11 cellular contexts compared by ENCODE assay signal in the genomic region with DNA sequence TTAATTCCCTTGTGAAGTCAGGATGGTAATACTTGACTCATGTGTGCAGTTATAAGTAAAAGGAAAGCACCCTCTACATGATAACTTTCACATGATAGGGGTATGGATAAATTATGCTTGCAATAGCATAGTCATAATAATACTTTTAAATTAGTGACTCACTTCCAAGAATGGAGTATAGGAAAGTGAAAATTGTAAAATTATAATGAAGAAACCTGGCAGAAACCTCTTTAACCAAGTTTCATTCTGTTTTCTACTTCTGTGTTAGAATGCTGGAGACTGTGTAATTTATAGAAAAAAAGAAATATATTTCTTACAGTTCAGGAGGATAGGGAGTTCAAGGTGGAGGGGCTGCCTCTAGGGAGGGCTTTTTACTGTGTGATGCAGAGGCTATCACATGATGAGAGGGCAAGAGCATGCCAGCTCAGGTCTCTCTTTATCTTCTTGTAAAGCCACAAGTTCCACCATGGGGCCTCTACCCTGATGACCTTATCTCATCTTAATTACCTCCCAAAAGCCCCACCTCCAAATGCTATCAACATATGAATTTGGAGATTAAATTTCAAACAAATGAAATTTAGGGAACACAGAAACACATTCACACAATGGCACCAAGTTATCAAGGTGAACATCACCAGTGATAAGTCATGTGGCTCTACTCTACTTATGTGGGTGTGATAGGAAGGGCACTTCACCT. TPM values are rescaled to one million over a fixed set of nuclear protein-coding genes. Genes with fewer than 3 reads are reported as not detected.
DNase-seq lines count a peak whose midpoint lies in the region; ATAC-seq, FAIRE-seq and TF ChIP-seq lines count a peak whose summit lies in the region.
"Had no signal": no experiment of that assay in that cellular context is flagged by ENCODE, and none has a peak within 500 bp of the region (broad histone marks: within the 10 kb centered on the region; RNA-seq: fewer than 3 reads in every experiment).

No MANE protein-coding gene starts in this region.

- no peaks in the 10 kb centered on the region for H3K36me3 Mint-ChIP-seq in activated T-helper 17 cell treated with anti-CD3 and anti-CD28 coated beads, Interleukin-2, amount 50 U/mL, for 72 hours (ENCODE audit: low read depth)

- H3K4me3 ChIP-seq in gastroesophageal sphincter: no peak overlapping the region
- H3K4me3 ChIP-seq: vagina had no signal

- H3K27me3 Mint-ChIP-seq in activated T-helper 17 cell treated with anti-CD3 and anti-CD28 coated beads, Interleukin-2, amount 50 U/mL, for 72 hours: peaks cover 4% of the 10 kb centered on the region

- H3K9me3 ChIP-seq in gastroesophageal sphincter: no peaks in the 10 kb centered on the region
- H3K9me3 ChIP-seq: vagina had no signal

- no peak overlapping the region for H3K4me3 Mint-ChIP-seq in activated T-helper 17 cell treated with anti-CD3 and anti-CD28 coated beads, Interleukin-2, amount 50 U/mL, for 72 hours

- no peak for FAIRE-seq in RCC 7860 (lab: Jason Lieb, UNC)
- FAIRE-seq: kidney had no signal

- H3K27ac Mint-ChIP-seq in activated T-helper 17 cell treated with anti-CD3 and anti-CD28 coated beads, Interleukin-2, amount 50 U/mL, for 72 hours: no peak overlapping the region

- no peaks in the 10 kb centered on the region for H3K4me1 Mint-ChIP-seq in activated T-helper 17 cell treated with anti-CD3 and anti-CD28 coated beads, Interleukin-2, amount 50 U/mL, for 72 hours

- TF ChIP-seq CTCF in gastroesophageal sphincter (IDR thresholded peaks at IDR 0.05): no peak

- H3K27ac ChIP-seq in gastroesophageal sphincter: no peak overlapping the region
- H3K27ac ChIP-seq: vagina had no signal

- no peaks in the 10 kb centered on the region for H3K9me3 Mint-ChIP-seq in activated T-helper 17 cell treated with anti-CD3 and anti-CD28 coated beads, Interleukin-2, amount 50 U/mL, for 72 hours

- no peak for DNase-seq in RCC 7860 (ENCODE audit: low spot score)
- DNase-seq in activated CD4-positive, alpha-beta T cell treated with anti-CD3 and anti-CD28 coated beads for 1 hour: no peak
- DNase-seq in putamen (ENCODE audit: low spot score): no peak
- DNase-seq: DMS153, kidney had no signal

- H3K4me1 ChIP-seq in gastroesophageal sphincter: peaks cover 0 to 21% (median 3%) of the 10 kb centered on the region in 3 donors

- TF ChIP-seq EP300 in gastroesophageal sphincter (IDR thresholded peaks at IDR 0.05): no peak

- ATAC-seq in GM18519 (IDR thresholded peaks at IDR 0.05; ENCODE audit: low FRiP score, unreplicated experiment) (peak; percentile 84), GM21360 (IDR thresholded peaks at IDR 0.05; ENCODE audit: unreplicated experiment) (peak; percentile 79), HG03045 (IDR thresholded peaks at IDR 0.05; ENCODE audit: unreplicated experiment) (peak; percentile 75), gastroesophageal sphincter (no peak)
- ATAC-seq in activated T-helper 17 cell treated with anti-CD3 and anti-CD28 coated beads, Interleukin-2, amount 50 U/mL, for 72 hours (replicated peaks): peak; percentile 78

- H3K36me3 ChIP-seq in gastroesophageal sphincter: no peaks in the 10 kb centered on the region
- H3K36me3 ChIP-seq: vagina had no signal

- TF ChIP-seq POLR2A in gastroesophageal sphincter (IDR thresholded peaks at IDR 0.05): no peak

- no peaks in the 10 kb centered on the region for H3K27me3 ChIP-seq in gastroesophageal sphincter
- H3K27me3 ChIP-seq: vagina had no signal

RNA-seq across cellular contexts. Expression of a gene that starts 43.2 kb away (rescaled TPM):
- total RNA-seq in activated T-helper 17 cell treated with anti-CD3 and anti-CD28 coated beads, Interleukin-2, amount 50 U/mL, for 72 hours: 1 to 10 TPM; 1.4 to 4.0 TPM
- total RNA-seq in gastroesophageal sphincter: 100 to 1,000 TPM in 2 of 4 donors, 10 to 100 TPM in 2; 51.2 to 194 (median 106) TPM

Comparison
In these comparisons a context has a peak if more than half of its experiments do, and no peak if none do; other contexts are left out.
1. RNA of a gene that starts 43.2 kb away (total RNA-seq): 51.2 to 194 TPM in gastroesophageal sphincter; 1.4 to 4.0 TPM in activated T-helper 17 cell treated with anti-CD3 and anti-CD28 coated beads, Interleukin-2, amount 50 U/mL, for 72 hours; every median in the first group is over 10 times any median in the second.